In genomic region chr9:32991895-32992595, GRCh38 we compare ENCODE assay signal across 29 cellular contexts. TPM values are rescaled to one million over a fixed set of nuclear protein-coding genes. Genes with fewer than 3 reads are reported as not detected.
DNase-seq lines count a peak whose midpoint lies in the region; ATAC-seq and TF ChIP-seq lines count a peak whose summit lies in the region.
"Had no signal": no experiment of that assay in that cellular context is flagged by ENCODE, and none has a peak within 500 bp of the region (broad histone marks: within the 10 kb centered on the region; RNA-seq: fewer than 3 reads in every experiment).

No MANE protein-coding gene starts in this region.

- H3K4me3 ChIP-seq in cardiac muscle cell (no peak overlapping the region), stomach (no peak overlapping the region)
- no peak overlapping the region for H3K4me3 ChIP-seq in effector memory CD4-positive, alpha-beta T cell (ENCODE audit: insufficient read depth, low read depth, low read length, poor library complexity, severe bottlenecking)
- H3K4me3 ChIP-seq: gastrocnemius medialis, ovary, skin epidermis, uterus had no signal

- peak overlapping the region; percentile 52 for H3K27ac Mint-ChIP-seq in activated naive CD4-positive, alpha-beta T cell treated with anti-CD3 and anti-CD28 coated beads, Interleukin-2, amount 10 ng/mL, durations not matched to agents 7 days and 5 days
- H3K27ac Mint-ChIP-seq in activated T-helper 17 cell treated with anti-CD3 and anti-CD28 coated beads, Interleukin-2, amount 50 U/mL, for 72 hours: peak overlapping the region; percentile 27
- H3K27ac Mint-ChIP-seq: activated B cell treated with CpG ODN at 0.5 μM for 24 hours; activated CD8-positive, alpha-beta memory T cell treated with anti-CD3 and anti-CD28 coated beads, Interleukin-2, amount 10 ng/mL, durations not matched to agents 7 days and 5 days had no signal

- H3K9me3 Mint-ChIP-seq in activated naive CD4-positive, alpha-beta T cell treated with anti-CD3 and anti-CD28 coated beads, Interleukin-2, amount 10 ng/mL, durations not matched to agents 7 days and 5 days: no peaks in the 10 kb centered on the region
- H3K9me3 Mint-ChIP-seq in activated T-helper 17 cell treated with anti-CD3 and anti-CD28 coated beads, Interleukin-2, amount 50 U/mL, for 72 hours: no peaks in the 10 kb centered on the region
- H3K9me3 Mint-ChIP-seq: activated B cell treated with CpG ODN at 0.5 μM for 24 hours; activated T-cell treated with anti-CD3 and anti-CD28 coated beads, Interleukin-2, amount 50 U/mL, for 4 hours; CD8-positive, alpha-beta memory T cell had no signal

- intact Hi-C loops in stomach (cut with DNase I; ENCODE audit: low total_unique reads): no loop called here

- TF ChIP-seq CTCF in cardiac muscle cell (IDR thresholded peaks at IDR 0.05; ENCODE audit: low read depth, low read length) (no peak), stomach (IDR thresholded peaks at IDR 0.05) (no peak)

- H3K4me1 ChIP-seq in cardiac muscle cell (ENCODE audit: low read depth) (peaks cover 20% of the 10 kb centered on the region), stomach (peaks cover 11 to 31% (median 23%) of the 10 kb centered on the region in 4 donors)
- H3K4me1 ChIP-seq in effector memory CD4-positive, alpha-beta T cell (ENCODE audit: control insufficient read depth, insufficient read depth, low read length, poor library complexity, severe bottlenecking): no peaks in the 10 kb centered on the region
- H3K4me1 ChIP-seq: uterus had no signal

- no peaks in the 10 kb centered on the region for H3K9me3 ChIP-seq in cardiac muscle cell (ENCODE audit: low read depth)
- H3K9me3 ChIP-seq in stomach: no peaks in the 10 kb centered on the region
- H3K9me3 ChIP-seq in effector memory CD4-positive, alpha-beta T cell (ENCODE audit: control insufficient read depth, low read length): no peaks in the 10 kb centered on the region
- H3K9me3 ChIP-seq: gastrocnemius medialis, ovary, uterus had no signal

- H3K4me1 Mint-ChIP-seq in activated naive CD4-positive, alpha-beta T cell treated with anti-CD3 and anti-CD28 coated beads, Interleukin-2, amount 10 ng/mL, durations not matched to agents 7 days and 5 days: peaks cover 6% of the 10 kb centered on the region
- peaks cover 23% of the 10 kb centered on the region for H3K4me1 Mint-ChIP-seq in activated T-helper 17 cell treated with anti-CD3 and anti-CD28 coated beads, Interleukin-2, amount 50 U/mL, for 72 hours

- no peak overlapping the region for H3K4me3 Mint-ChIP-seq in activated naive CD4-positive, alpha-beta T cell treated with anti-CD3 and anti-CD28 coated beads, Interleukin-2, amount 10 ng/mL, durations not matched to agents 7 days and 5 days
- no peak overlapping the region for H3K4me3 Mint-ChIP-seq in activated T-helper 17 cell treated with anti-CD3 and anti-CD28 coated beads, Interleukin-2, amount 50 U/mL, for 72 hours
- H3K4me3 Mint-ChIP-seq: activated B cell treated with CpG ODN at 0.5 μM for 24 hours; activated CD8-positive, alpha-beta memory T cell treated with anti-CD3 and anti-CD28 coated beads, Interleukin-2, amount 10 ng/mL, durations not matched to agents 7 days and 5 days; activated T-cell treated with anti-CD3 and anti-CD28 coated beads, Interleukin-2, amount 50 U/mL, for 4 hours; CD8-positive, alpha-beta memory T cell had no signal

- H3K36me3 ChIP-seq in cardiac muscle cell (peaks cover 17% of the 10 kb centered on the region), stomach (peaks cover 34 to 60% (median 58%) of the 10 kb centered on the region in 4 donors)
- H3K36me3 ChIP-seq in effector memory CD4-positive, alpha-beta T cell (ENCODE audit: control insufficient read depth, insufficient read depth, low read length): peaks cover 40% of the 10 kb centered on the region
- H3K36me3 ChIP-seq: ovary, uterus had no signal

- no peak for DNase-seq in activated naive CD4-positive, alpha-beta T cell treated with anti-CD3 and anti-CD28 coated beads, Interleukin-2, amount 10 ng/mL, durations not matched to agents 7 days and 5 days
- no peak for DNase-seq in activated naive CD4-positive, alpha-beta T cell treated with Interleukin-2 at 50 U/mL for 16 hours
- DNase-seq in cardiac muscle cell (ENCODE audit: low read depth in 1 of 2, low spot score in 1 of 2) (peak; percentile 69 to 72), stomach (peak; percentile 33), islet precursor cell (no peak)
- no peak for DNase-seq in effector memory CD4-positive, alpha-beta T cell
- DNase-seq: activated B cell treated with CpG ODN at 0.5 μM for 24 hours; activated CD4-positive, alpha-beta T cell treated with anti-CD3 and anti-CD28 coated beads, Interleukin-2, amount 50 U/mL, for 1 hour; activated CD8-positive, alpha-beta memory T cell treated with anti-CD3 and anti-CD28 coated beads, Interleukin-2, amount 10 ng/mL, durations not matched to agents 7 days and 5 days; activated T-cell treated with anti-CD3 and anti-CD28 coated beads, Interleukin-2, amount 50 U/mL, for 4 hours; CD8-positive, alpha-beta memory T cell; cerebellar nuclear complex; EL; gastrocnemius medialis; KG1; NCI-H1105 treated with DMSO at 0.1 percent for 48 hours; NCI-H2029 treated with DMSO at 0.1 percent for 48 hours; NCI-H524 treated with DMSO at 0.1 percent for 48 hours; NK-92 treated with Interleukin-12 subunit alpha and Interleukin-12 subunit beta, amount 100 ng/mL, for 24 hours; ovary; PC-3; SHP77; stimulated activated naive CD4-positive, alpha-beta T cell treated with Interleukin-2 at 50 U/mL for 16 hours; SW 1271; T1000; uterus had no signal

- 30 to 52% (median 35%) methylated on average over 6 of the region's 6 CpGs for WGBS in stomach, 5 donors

- H3K36me3 Mint-ChIP-seq in activated naive CD4-positive, alpha-beta T cell treated with anti-CD3 and anti-CD28 coated beads, Interleukin-2, amount 10 ng/mL, durations not matched to agents 7 days and 5 days: peaks cover 37% of the 10 kb centered on the region
- peaks cover 98% of the 10 kb centered on the region for H3K36me3 Mint-ChIP-seq in activated T-helper 17 cell treated with anti-CD3 and anti-CD28 coated beads, Interleukin-2, amount 50 U/mL, for 72 hours (ENCODE audit: low read depth)

- H3K27ac ChIP-seq in cardiac muscle cell: peak overlapping the region; percentile 67
- H3K27ac ChIP-seq in stomach: peak overlapping the region in 2 of 5 donors; percentile 8 to 10
- no peak overlapping the region for H3K27ac ChIP-seq in effector memory CD4-positive, alpha-beta T cell (ENCODE audit: insufficient read depth, low read length, poor library complexity, severe bottlenecking)
- H3K27ac ChIP-seq: gastrocnemius medialis, ovary, skin epidermis, uterus had no signal

- H3K27me3 Mint-ChIP-seq in activated naive CD4-positive, alpha-beta T cell treated with anti-CD3 and anti-CD28 coated beads, Interleukin-2, amount 10 ng/mL, durations not matched to agents 7 days and 5 days: no peaks in the 10 kb centered on the region
- no peaks in the 10 kb centered on the region for H3K27me3 Mint-ChIP-seq in activated T-helper 17 cell treated with anti-CD3 and anti-CD28 coated beads, Interleukin-2, amount 50 U/mL, for 72 hours
- H3K27me3 Mint-ChIP-seq: activated B cell treated with CpG ODN at 0.5 μM for 24 hours; activated CD8-positive, alpha-beta memory T cell treated with anti-CD3 and anti-CD28 coated beads, Interleukin-2, amount 10 ng/mL, durations not matched to agents 7 days and 5 days; CD8-positive, alpha-beta memory T cell had no signal

- no peaks in the 10 kb centered on the region for H3K27me3 ChIP-seq in cardiac muscle cell
- no peaks in the 10 kb centered on the region for H3K27me3 ChIP-seq in stomach
- no peaks in the 10 kb centered on the region for H3K27me3 ChIP-seq in effector memory CD4-positive, alpha-beta T cell (replicated peaks; ENCODE audit: control insufficient read depth, insufficient read depth, low read length, poor library complexity, severe bottlenecking)
- H3K27me3 ChIP-seq: gastrocnemius medialis, ovary, uterus had no signal

- TF ChIP-seq EP300 in stomach (IDR thresholded peaks at IDR 0.05): no peak

- CTCF ChIA-PET in activated naive CD4-positive, alpha-beta T cell treated with anti-CD3 and anti-CD28 coated beads, Interleukin-2, amount 10 ng/mL, durations not matched to agents 7 days and 5 days (lab: Charles Lee): no interaction called here

- ATAC-seq in activated T-helper 17 cell treated with anti-CD3 and anti-CD28 coated beads, Interleukin-2, amount 50 U/mL, for 72 hours (replicated peaks): no peak
- ATAC-seq in HG03159 (IDR thresholded peaks at IDR 0.05; ENCODE audit: unreplicated experiment): no peak
- ATAC-seq: activated CD8-positive, alpha-beta memory T cell treated with anti-CD3 and anti-CD28 coated beads, Interleukin-2, amount 10 ng/mL, durations not matched to agents 7 days and 5 days; activated T-cell treated with anti-CD3 and anti-CD28 coated beads, Interleukin-2, amount 50 U/mL, for 4 hours; gastrocnemius medialis; PC-3 had no signal

- no peak for TF ChIP-seq POLR2A in stomach (IDR thresholded peaks at IDR 0.05)

RNA-seq across cellular contexts. Expression of gene APTX, which starts 9.4 kb away (rescaled TPM):
- 10 to 100 TPM; 38.8 to 50.4 TPM for total RNA-seq in activated T-helper 17 cell treated with anti-CD3 and anti-CD28 coated beads, Interleukin-2, amount 50 U/mL, for 72 hours
- total RNA-seq in cardiac muscle cell: 38.8 and 65.2 TPM in 2 replicates
- polyA plus RNA-seq in cardiac muscle cell: 60.7 and 78.6 TPM in 2 replicates
- 10 to 100 TPM; 10.4 to 48.8 (median 30.8) TPM for total RNA-seq in stomach
- polyA plus RNA-seq in stomach: 10 to 100 TPM; 24.4 to 28.0 (median 24.7) TPM

RNA-seq across cellular contexts. Expression of gene DNAJA1, which starts 33.0 kb away (rescaled TPM):
- total RNA-seq in activated T-helper 17 cell treated with anti-CD3 and anti-CD28 coated beads, Interleukin-2, amount 50 U/mL, for 72 hours: 100 to 1,000 TPM; 132 to 220 TPM
- total RNA-seq in cardiac muscle cell: 96.1 and 130 TPM in 2 replicates
- polyA plus RNA-seq in cardiac muscle cell: 153 and 202 TPM in 2 replicates
- 10 to 100 TPM; 16.8 to 81.1 (median 29.2) TPM for total RNA-seq in stomach
- 10 to 100 TPM; 43.5 to 87.4 (median 75.3) TPM for polyA plus RNA-seq in stomach

Comparison
In these comparisons a context has a peak if more than half of its experiments do, and no peak if none do; other contexts are left out.
1. DNase-seq: peak in cardiac muscle cell (2 of 2) and stomach (single experiment); none in activated naive CD4-positive, alpha-beta T cell treated with anti-CD3 and anti-CD28 coated beads, Interleukin-2, amount 10 ng/mL, durations not matched to agents 7 days and 5 days (single experiment), activated naive CD4-positive, alpha-beta T cell treated with Interleukin-2 at 50 U/mL for 16 hours (single experiment), effector memory CD4-positive, alpha-beta T cell (0 of 3) and islet precursor cell (single experiment).